10 cellular contexts compared by ENCODE assay signal in the genomic region with DNA sequence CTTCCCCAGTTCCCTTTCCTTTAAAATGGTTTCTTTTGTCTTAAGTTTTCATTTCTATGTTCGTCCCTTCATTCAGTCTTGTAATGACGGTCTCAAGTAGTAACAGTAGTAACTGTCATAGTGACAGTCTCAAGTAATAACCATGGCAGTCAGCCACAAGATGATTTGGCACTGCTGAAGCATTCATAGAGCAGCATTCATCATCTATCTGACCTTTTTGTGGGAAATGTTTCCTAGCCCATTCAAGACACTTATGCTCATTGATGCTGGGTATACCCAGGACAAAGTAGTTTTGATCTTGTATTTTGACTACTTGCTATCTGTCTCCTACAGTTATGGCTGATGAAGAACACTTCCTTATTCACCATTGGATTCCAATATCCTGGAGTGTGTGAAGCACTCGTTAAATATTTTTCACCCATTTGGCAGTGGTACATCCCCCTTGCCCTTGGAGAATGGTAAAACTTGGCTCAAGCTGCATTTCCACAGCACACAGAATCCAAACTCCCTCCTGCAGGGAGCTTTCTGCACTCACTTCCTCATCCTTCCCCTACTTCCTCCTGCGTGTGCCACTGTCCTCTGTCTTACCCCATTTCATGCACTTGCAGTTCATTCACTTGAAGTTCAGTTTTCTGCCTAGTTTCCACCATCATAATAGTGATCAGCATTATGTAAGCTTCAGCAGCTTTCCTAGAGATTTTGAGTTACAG. TPM values are rescaled to one million over a fixed set of nuclear protein-coding genes. Genes with fewer than 3 reads are reported as not detected.
A peak's percentile ranks its signal among the peaks of the same experiment; 100 is the strongest.
DNase-seq lines count a peak whose midpoint lies in the region; ATAC-seq and TF ChIP-seq lines count a peak whose summit lies in the region.
"Had no signal": no experiment of that assay in that cellular context is flagged by ENCODE, and none has a peak within 500 bp of the region (broad histone marks: within the 10 kb centered on the region; RNA-seq: fewer than 3 reads in every experiment).

No MANE protein-coding gene starts in this region.

- H3K27me3 Mint-ChIP-seq in MCF 10A (ENCODE audit: insufficient read depth, unreplicated experiment), result peaks cover 7% of the 10 kb centered on the region
- H3K27me3 Mint-ChIP-seq in activated naive CD8-positive, alpha-beta T cell treated with anti-CD3 and anti-CD28 coated beads for 36 hours, result no peaks in the 10 kb centered on the region

- H3K27ac ChIP-seq in breast epithelium (peak overlapping the region; percentile 59 to 75), aorta (ENCODE audit: low read depth in 1 of 2, low read length in 2 of 2) (no peak overlapping the region)

- H3K9me3 ChIP-seq in breast epithelium, result no peaks in the 10 kb centered on the region
- no peaks in the 10 kb centered on the region for H3K9me3 ChIP-seq in aorta (ENCODE audit: control insufficient read depth, low read length)

- WGBS in aorta, 2 donors, result 63 to 66% methylated on average over 4 of the region's 4 CpGs

- CTCF ChIA-PET in MCF 10A (lab: Yijun Ruan, JAX), result no interaction called here

- DNase-seq in breast epithelium (ENCODE audit: low spot score in 2 of 2) (no peak), MCF 10A (ENCODE audit: unreplicated experiment) (no peak), medulla oblongata (ENCODE audit: extremely low spot score) (peak; percentile 47), aorta (no peak), NCI-H345 (lab: John Stamatoyannopoulos, UW) (no peak), NCI-H510A treated with DMSO at 0.1 percent for 48 hours (lab: John Stamatoyannopoulos, UW) (no peak)
- DNase-seq in activated naive CD8-positive, alpha-beta T cell treated with anti-CD3 and anti-CD28 coated beads for 36 hours, result no peak
- DNase-seq: glutamatergic neuron had no signal

- H3K4me1 ChIP-seq in breast epithelium (no peaks in the 10 kb centered on the region), aorta (ENCODE audit: control insufficient read depth in 1 of 2, insufficient read depth in 2 of 2, low read length in 2 of 2) (no peaks in the 10 kb centered on the region)

- H3K27ac Mint-ChIP-seq in MCF 10A (ENCODE audit: low read depth, unreplicated experiment), result no peak overlapping the region
- H3K27ac Mint-ChIP-seq in activated naive CD8-positive, alpha-beta T cell treated with anti-CD3 and anti-CD28 coated beads for 36 hours, result peak overlapping the region; percentile 78

- no TSS peak for BruUV-seq in MCF 10A (replicated peaks; lab: Mats Ljungman, UMichigan)

- H3K27me3 ChIP-seq in breast epithelium (no peaks in the 10 kb centered on the region), aorta (ENCODE audit: control insufficient read depth in 1 of 2, insufficient read depth in 2 of 2, low read length in 1 of 2) (no peaks in the 10 kb centered on the region)

- no peaks in the 10 kb centered on the region for H3K36me3 ChIP-seq in breast epithelium
- no peaks in the 10 kb centered on the region for H3K36me3 ChIP-seq in aorta (ENCODE audit: control insufficient read depth in 1 of 2, insufficient read depth in 2 of 2, low read length in 1 of 2)

- no peak overlapping the region for H3K4me3 Mint-ChIP-seq in MCF 10A (ENCODE audit: unreplicated experiment)
- H3K4me3 Mint-ChIP-seq in activated naive CD8-positive, alpha-beta T cell treated with anti-CD3 and anti-CD28 coated beads for 36 hours, result no peak overlapping the region

- H3K36me3 Mint-ChIP-seq in MCF 10A (ENCODE audit: insufficient read depth, unreplicated experiment), result no peaks in the 10 kb centered on the region
- peaks cover 30% of the 10 kb centered on the region for H3K36me3 Mint-ChIP-seq in activated naive CD8-positive, alpha-beta T cell treated with anti-CD3 and anti-CD28 coated beads for 36 hours

- peak; percentile 44 for ATAC-seq in aorta (ENCODE audit: low FRiP score)
- ATAC-seq in HG02870 (IDR thresholded peaks at IDR 0.05; ENCODE audit: unreplicated experiment), result no peak

- POLR2A ChIA-PET in MCF 10A (lab: Yijun Ruan, JAX), result no interaction called here

- TF ChIP-seq CTCF in breast epithelium (IDR thresholded peaks at IDR 0.05) (no peak), MCF 10A (IDR thresholded peaks at IDR 0.05; ENCODE audit: unreplicated experiment) (no peak)

- no peaks in the 10 kb centered on the region for H3K4me1 Mint-ChIP-seq in MCF 10A (ENCODE audit: insufficient read depth, unreplicated experiment)
- H3K4me1 Mint-ChIP-seq in activated naive CD8-positive, alpha-beta T cell treated with anti-CD3 and anti-CD28 coated beads for 36 hours, result peaks cover 40% of the 10 kb centered on the region

- intact Hi-C loops in breast epithelium (cut with DNase I; ENCODE audit: low total_unique reads), result no loop called here
- intact Hi-C loops in MCF 10A (cut with micrococcal nuclease), result no loop called here
- intact Hi-C loops in aorta (cut with DNase I), result no loop called here

- no peaks in the 10 kb centered on the region for H3K9me3 Mint-ChIP-seq in MCF 10A (ENCODE audit: unreplicated experiment)
- peaks cover 35% of the 10 kb centered on the region for H3K9me3 Mint-ChIP-seq in activated naive CD8-positive, alpha-beta T cell treated with anti-CD3 and anti-CD28 coated beads for 36 hours

- H3K4me3 ChIP-seq in breast epithelium, result no peak overlapping the region
- no peak overlapping the region for H3K4me3 ChIP-seq in aorta (ENCODE audit: low read length in 2 of 2)

- TF ChIP-seq POLR2A in breast epithelium (IDR thresholded peaks at IDR 0.05), result no peak

RNA-seq across cellular contexts. Expression of a gene that starts 19.0 kb away (rescaled TPM):
- total RNA-seq in breast epithelium (10 to 100 TPM; 19.3 to 29.8 (median 29.2) TPM), MCF 10A (2022) (not detected in 2 replicates), aorta (10 to 100 TPM; 37.9 to 75.3 TPM)
- total RNA-seq in activated naive CD8-positive, alpha-beta T cell treated with anti-CD3 and anti-CD28 coated beads for 36 hours, result 10 to 100 TPM; 72.0 to 72.7 TPM
- polyA plus RNA-seq in aorta, result 10 to 100 TPM in 1 of 2 donors, 1 to 10 TPM in 1; 3.2 to 29.3 TPM
- total RNA-seq: M059J had no signal

RNA-seq across cellular contexts. Expression of a gene that starts 46.0 kb away (rescaled TPM):
- total RNA-seq in breast epithelium (10 to 100 TPM; 13.3 to 35.2 (median 28.2) TPM), MCF 10A (2022) (not detected in 2 replicates), aorta (10 to 100 TPM; 31.7 to 49.2 TPM)
- 10 to 100 TPM; 34.2 to 34.8 TPM for total RNA-seq in activated naive CD8-positive, alpha-beta T cell treated with anti-CD3 and anti-CD28 coated beads for 36 hours
- polyA plus RNA-seq in aorta, result 10 to 100 TPM in 1 of 2 donors, 1 to 10 TPM in 1; 3.0 to 10.3 TPM

Comparison
In these comparisons a context has a peak if more than half of its experiments do, and no peak if none do; other contexts are left out.
1. RNA of a gene that starts 19.0 kb away (total RNA-seq): 37.9 to 75.3 TPM in aorta, 72.0 to 72.7 TPM in activated naive CD8-positive, alpha-beta T cell treated with anti-CD3 and anti-CD28 coated beads for 36 hours and 19.3 to 29.8 TPM in breast epithelium; not detected in MCF 10A; every median in the first group is over 10 times any median in the second.
2. RNA of a gene that starts 46.0 kb away (total RNA-seq): 31.7 to 49.2 TPM in aorta, 34.2 to 34.8 TPM in activated naive CD8-positive, alpha-beta T cell treated with anti-CD3 and anti-CD28 coated beads for 36 hours and 13.3 to 35.2 TPM in breast epithelium; not detected in MCF 10A; every median in the first group is over 10 times any median in the second.
3. H3K27ac ChIP-seq: peak in breast epithelium (2 of 2); none in aorta (0 of 2).